ENCODE assay signal across 18 cellular contexts in genomic region chr15:25763954-25764353, GRCh38.
DNase-seq lines count a peak whose midpoint lies in the region; ATAC-seq and TF ChIP-seq lines count a peak whose summit lies in the region.
"Had no signal": no experiment of that assay in that cellular context is flagged by ENCODE, and none has a peak within 500 bp of the region (broad histone marks: within the 10 kb centered on the region; RNA-seq: fewer than 3 reads in every experiment).

No MANE protein-coding gene starts in this region.

- H3K36me3 ChIP-seq in right atrium auricular region (no peaks in the 10 kb centered on the region), left ventricle myocardium inferior (no peaks in the 10 kb centered on the region), esophagus muscularis mucosa (peaks cover 0 to 25% (median 6%) of the 10 kb centered on the region in 4 donors)

- H3K4me1 Mint-ChIP-seq in activated CD4-positive, alpha-beta T cell treated with anti-CD3 and anti-CD28 coated beads, Interleukin-2, amount 10 ng/mL, durations not matched to agents 7 days and 5 days, result no peaks in the 10 kb centered on the region

- peaks cover 54% of the 10 kb centered on the region for H3K36me3 Mint-ChIP-seq in activated CD4-positive, alpha-beta T cell treated with anti-CD3 and anti-CD28 coated beads, Interleukin-2, amount 10 ng/mL, durations not matched to agents 7 days and 5 days (ENCODE audit: low read depth)

- H3K4me1 ChIP-seq in right atrium auricular region (no peaks in the 10 kb centered on the region), left ventricle myocardium inferior (no peaks in the 10 kb centered on the region), esophagus muscularis mucosa (peaks cover 0 to 30% (median 26%) of the 10 kb centered on the region in 4 donors)

- H3K27ac ChIP-seq in right atrium auricular region, result no peak overlapping the region
- no peak overlapping the region for H3K27ac ChIP-seq in left ventricle myocardium inferior (replicated peaks)
- H3K27ac ChIP-seq in esophagus muscularis mucosa (replicated peaks in 1 of 4), result no peak overlapping the region
- H3K27ac ChIP-seq: HL-60 had no signal

- 95% methylated on average over 6 of the region's 7 CpGs for WGBS in esophagus muscularis mucosa

- no peak for ATAC-seq in HG02642 (IDR thresholded peaks at IDR 0.05; ENCODE audit: poor library complexity, unreplicated experiment)
- ATAC-seq in GM21576 (IDR thresholded peaks at IDR 0.05; ENCODE audit: unreplicated experiment), result no peak
- ATAC-seq: GM23338 had no signal

- H3K27me3 Mint-ChIP-seq in activated CD4-positive, alpha-beta T cell treated with anti-CD3 and anti-CD28 coated beads, Interleukin-2, amount 10 ng/mL, durations not matched to agents 7 days and 5 days, result no peaks in the 10 kb centered on the region
- H3K27me3 Mint-ChIP-seq: B cell; CD4-positive, CD25-positive, alpha-beta regulatory T cell; CD8-positive, alpha-beta memory T cell had no signal

- POLR2A ChIA-PET in activated CD4-positive, alpha-beta T cell treated with anti-CD3 and anti-CD28 coated beads, Interleukin-2, amount 10 ng/mL, durations not matched to agents 7 days and 5 days (lab: Charles Lee), result no interaction called here

- CTCF ChIA-PET in activated CD4-positive, alpha-beta T cell treated with anti-CD3 and anti-CD28 coated beads, Interleukin-2, amount 10 ng/mL, durations not matched to agents 7 days and 5 days (lab: Charles Lee), result no interaction called here

- peak overlapping the region; percentile 46 for H3K27ac Mint-ChIP-seq in activated CD4-positive, alpha-beta T cell treated with anti-CD3 and anti-CD28 coated beads, Interleukin-2, amount 10 ng/mL, durations not matched to agents 7 days and 5 days
- H3K27ac Mint-ChIP-seq: B cell; CD4-positive, CD25-positive, alpha-beta regulatory T cell; CD8-positive, alpha-beta memory T cell; GM23338 had no signal

- TF ChIP-seq POLR2A in esophagus muscularis mucosa (IDR thresholded peaks at IDR 0.05; ENCODE audit: low read depth), result no peak

- H3K9me3 ChIP-seq in right atrium auricular region (no peaks in the 10 kb centered on the region), left ventricle myocardium inferior (replicated peaks) (no peaks in the 10 kb centered on the region), esophagus muscularis mucosa (no peaks in the 10 kb centered on the region)

- no peak overlapping the region for H3K4me3 Mint-ChIP-seq in activated CD4-positive, alpha-beta T cell treated with anti-CD3 and anti-CD28 coated beads, Interleukin-2, amount 10 ng/mL, durations not matched to agents 7 days and 5 days
- H3K4me3 Mint-ChIP-seq: B cell; CD4-positive, CD25-positive, alpha-beta regulatory T cell; CD8-positive, alpha-beta memory T cell; GM23338 had no signal

- no peak for TF ChIP-seq EP300 in esophagus muscularis mucosa (IDR thresholded peaks at IDR 0.05)

- no peak for TF ChIP-seq CTCF in right atrium auricular region (IDR thresholded peaks at IDR 0.05)
- TF ChIP-seq CTCF in left ventricle myocardium inferior (IDR thresholded peaks at IDR 0.05; ENCODE audit: borderline replicate concordance), result no peak
- no peak for TF ChIP-seq CTCF in esophagus muscularis mucosa (IDR thresholded peaks at IDR 0.05)

- H3K27me3 ChIP-seq in right atrium auricular region, result no peaks in the 10 kb centered on the region
- peaks cover 25% of the 10 kb centered on the region for H3K27me3 ChIP-seq in left ventricle myocardium inferior (ENCODE audit: low read depth)
- no peaks in the 10 kb centered on the region for H3K27me3 ChIP-seq in esophagus muscularis mucosa

- intact Hi-C loops in left ventricle myocardium inferior (cut with micrococcal nuclease), result no loop called here
- intact Hi-C loops in esophagus muscularis mucosa (cut with DNase I), result no loop called here

- DNase-seq in activated CD4-positive, alpha-beta T cell treated with anti-CD3 and anti-CD28 coated beads, Interleukin-2, amount 10 ng/mL, durations not matched to agents 7 days and 5 days, result no peak
- DNase-seq in activated CD4-positive, alpha-beta T cell treated with anti-CD3 and anti-CD28 coated beads for 48 hours, result no peak
- DNase-seq in right atrium auricular region (ENCODE audit: low spot score) (peak; percentile 28), left ventricle myocardium inferior (no peak), esophagus muscularis mucosa (ENCODE audit: extremely low spot score) (peak; percentile 81), NCI-H1048 (lab: John Stamatoyannopoulos, UW) (no peak)
- DNase-seq: 8988T; CD4-positive, CD25-positive, alpha-beta regulatory T cell; CD8-positive, alpha-beta memory T cell; DMS153; DMS79; GDM1; HCEC 1CT had no signal

- peaks cover 3% of the 10 kb centered on the region for H3K9me3 Mint-ChIP-seq in activated CD4-positive, alpha-beta T cell treated with anti-CD3 and anti-CD28 coated beads, Interleukin-2, amount 10 ng/mL, durations not matched to agents 7 days and 5 days

- H3K4me3 ChIP-seq in right atrium auricular region, result no peak overlapping the region
- H3K4me3 ChIP-seq in left ventricle myocardium inferior, result no peak overlapping the region
- no peak overlapping the region for H3K4me3 ChIP-seq in esophagus muscularis mucosa
- H3K4me3 ChIP-seq: GM23338 had no signal

Comparison
In these comparisons a context has a peak if more than half of its experiments do, and no peak if none do; other contexts are left out.
1. DNase-seq: peak in right atrium auricular region (single experiment) and esophagus muscularis mucosa (single experiment); none in activated CD4-positive, alpha-beta T cell treated with anti-CD3 and anti-CD28 coated beads, Interleukin-2, amount 10 ng/mL, durations not matched to agents 7 days and 5 days (single experiment), activated CD4-positive, alpha-beta T cell treated with anti-CD3 and anti-CD28 coated beads for 48 hours (single experiment), left ventricle myocardium inferior (single experiment) and NCI-H1048 (single experiment).